Comparison of ENCODE assay signal across 7 cellular contexts in the genomic region with DNA sequence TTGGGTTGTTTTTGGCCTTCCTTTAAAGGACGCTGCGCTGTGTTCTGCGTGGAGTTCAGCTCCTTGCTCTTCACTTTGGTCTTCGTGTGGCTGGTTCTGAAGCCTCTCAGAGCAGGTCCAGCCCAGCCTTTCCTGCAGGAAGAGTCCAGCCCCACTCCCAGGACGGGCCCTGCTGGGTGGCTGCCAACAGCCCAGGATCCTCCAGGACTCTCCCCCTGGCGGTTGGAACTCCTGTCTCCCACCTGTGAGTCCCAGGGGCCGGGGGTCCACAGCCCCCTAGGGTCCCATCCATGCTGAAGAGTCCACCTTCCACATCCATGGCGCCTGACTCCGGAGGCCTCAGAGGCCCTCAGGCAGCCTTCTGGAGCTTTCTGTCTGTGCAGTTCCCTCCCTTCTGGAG. TPM values are rescaled to one million over a fixed set of nuclear protein-coding genes. Genes with fewer than 3 reads are reported as not detected.
"Had no signal": no experiment of that assay in that cellular context is flagged by ENCODE, and none has a peak within 500 bp of the region (broad histone marks: within the 10 kb centered on the region; RNA-seq: fewer than 3 reads in every experiment).

No MANE protein-coding gene starts in this region.

RNA-seq across cellular contexts. Expression of a gene that starts 21.5 kb away (rescaled TPM):
- total RNA-seq: activated naive CD4-positive, alpha-beta T cell treated with anti-CD3 and anti-CD28 coated beads for 36 hours; body of pancreas; cardiac muscle cell; epithelial cell of proximal tubule; pulmonary artery endothelial cell; T-helper 2 cell treated with Interferon-gamma antibody and Interleukin-4, amounts not matched to agents 100 ng/mL and 5 ng/mL, for 36 hours; thyroid gland had no signal
- polyA plus RNA-seq: cardiac muscle cell had no signal
